In the genomic region with DNA sequence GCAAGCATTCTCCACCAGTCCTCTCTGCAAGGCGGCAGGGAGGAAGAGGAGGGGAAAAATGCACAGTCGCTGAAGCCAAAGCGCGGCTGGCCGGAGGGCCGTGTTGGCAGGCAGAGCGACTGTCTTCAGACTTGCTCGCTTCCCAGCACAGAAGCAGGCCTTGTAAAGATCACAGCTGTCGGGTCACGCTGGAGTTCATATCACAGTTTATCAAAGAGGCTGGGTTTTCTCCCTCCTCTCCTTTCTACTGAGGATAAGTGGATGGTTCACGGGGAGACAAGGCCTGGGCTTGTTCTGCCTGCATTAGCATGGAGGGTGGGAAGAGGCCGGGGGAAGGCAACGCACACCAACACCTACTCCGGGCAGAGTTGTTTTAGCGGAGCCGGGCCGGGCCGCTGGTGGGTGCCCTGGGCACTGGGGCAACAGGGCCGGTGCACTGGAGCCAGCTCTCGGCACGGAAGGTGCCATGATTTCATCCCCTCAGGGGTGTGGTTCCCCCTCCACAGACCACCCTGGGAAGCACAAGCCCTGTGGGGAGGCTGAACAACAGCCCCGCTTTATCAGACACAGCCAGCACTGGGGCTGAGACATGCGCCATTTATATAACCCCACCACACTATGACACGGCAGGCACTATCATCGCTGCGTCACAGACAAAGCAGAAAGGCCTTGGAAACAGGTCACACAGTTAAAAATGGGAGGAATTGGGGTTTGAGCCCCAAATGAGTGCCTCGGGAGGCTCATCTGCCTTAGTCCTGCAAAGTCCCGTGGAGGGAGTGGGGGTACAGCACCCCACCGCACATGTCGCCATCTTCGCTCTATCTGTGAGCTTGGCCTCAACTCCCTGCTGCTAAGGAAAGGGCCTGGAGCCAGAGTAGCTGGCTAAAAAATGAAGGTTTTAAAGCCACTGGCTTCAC, we compare ENCODE assay signal across 1 cellular context.
TF ChIP-seq lines count a peak whose summit lies in the region.

No MANE protein-coding gene starts in this region.

TF ChIP-seq in HepG2, 621 proteins besides CTCF, POLR2A, EP300 and RAD21 (continued from another document and continues in another):
- TF ChIP-seq SIX4 (CRISPR knock-in tag; IDR thresholded peaks at IDR 0.05) (no peak), BCLAF1 (IDR thresholded peaks at IDR 0.05) (no peak), ZNF431 (CRISPR knock-in tag; IDR thresholded peaks at IDR 0.05; ENCODE audit: borderline replicate concordance, low read depth) (no peak), REPIN1 (CRISPR knock-in tag; IDR thresholded peaks at IDR 0.05; ENCODE audit: borderline replicate concordance, low read depth) (0 out of 2 replicates have a peak, but pooled peaks have one; percentile 7), AKNA (CRISPR knock-in tag; IDR thresholded peaks at IDR 0.05; ENCODE audit: borderline replicate concordance) (no peak), ZNF674 (CRISPR knock-in tag; IDR thresholded peaks at IDR 0.05; ENCODE audit: low read depth) (no peak), ZNF468 (CRISPR knock-in tag; IDR thresholded peaks at IDR 0.05) (0 out of 2 replicates have a peak, but pooled peaks have one; percentile 63), ARNT2 (CRISPR knock-in tag; IDR thresholded peaks at IDR 0.05; ENCODE audit: low read depth) (no peak; the same call in 1 of the 2 replicates), EZH2 (conservative IDR thresholded peaks at IDR 0.05; ENCODE audit: low read depth, low read length) (no peak), FOSL1 (CRISPR knock-in tag; IDR thresholded peaks at IDR 0.05; ENCODE audit: borderline replicate concordance) (no peak), ZNF10 (CRISPR knock-in tag; IDR thresholded peaks at IDR 0.05; ENCODE audit: borderline replicate concordance, low read depth) (0 out of 2 replicates have a peak, but pooled peaks have one; percentile 9), HOXD1 (CRISPR knock-in tag; IDR thresholded peaks at IDR 0.05) (no peak), SOX6 (IDR thresholded peaks at IDR 0.05) (no peak), SOX6 (CRISPR knock-in tag; IDR thresholded peaks at IDR 0.05) (no peak), ZNF343 (CRISPR knock-in tag; IDR thresholded peaks at IDR 0.05) (no peak), XBP1 (CRISPR knock-in tag; IDR thresholded peaks at IDR 0.05) (no peak), ZNF350 (CRISPR knock-in tag; IDR thresholded peaks at IDR 0.05; ENCODE audit: borderline replicate concordance, low read depth) (no peak; the same call in none of the 2 replicates), ZNF746 (CRISPR knock-in tag; IDR thresholded peaks at IDR 0.05) (no peak), ARID5B (CRISPR knock-in tag; IDR thresholded peaks at IDR 0.05) (no peak), ZBTB3 (CRISPR knock-in tag; IDR thresholded peaks at IDR 0.05; ENCODE audit: borderline replicate concordance, low read depth) (no peak), ZNF367 (CRISPR knock-in tag; IDR thresholded peaks at IDR 0.05; ENCODE audit: borderline replicate concordance) (no peak; the same call in 1 of the 2 replicates), RARA (CRISPR knock-in tag; IDR thresholded peaks at IDR 0.05) (no peak), ZZZ3 (CRISPR knock-in tag; IDR thresholded peaks at IDR 0.05; ENCODE audit: borderline replicate concordance) (no peak), CREM (IDR thresholded peaks at IDR 0.05) (no peak), CREM (CRISPR knock-in tag; IDR thresholded peaks at IDR 0.05) (no peak), TARDBP (CRISPR knock-in tag; IDR thresholded peaks at IDR 0.05) (no peak), HNF4A (CRISPR knock-in tag; IDR thresholded peaks at IDR 0.05) (no peak), ZFP1 (CRISPR knock-in tag; IDR thresholded peaks at IDR 0.05) (no peak), CCDC6 (CRISPR knock-in tag; IDR thresholded peaks at IDR 0.05) (no peak), PCBP1 (IDR thresholded peaks at IDR 0.05; ENCODE audit: borderline replicate concordance, low read depth, low read length) (no peak), SMARCC2 (IDR thresholded peaks at IDR 0.05) (no peak), KDM3A (CRISPR knock-in tag; IDR thresholded peaks at IDR 0.05; ENCODE audit: low read depth) (no peak), TRIM24 (CRISPR knock-in tag; IDR thresholded peaks at IDR 0.05) (no peak), ZNF652 (CRISPR knock-in tag; IDR thresholded peaks at IDR 0.05; ENCODE audit: borderline replicate concordance, low read depth) (no peak), ZSCAN25 (CRISPR knock-in tag; IDR thresholded peaks at IDR 0.05) (peak; percentile 7; the same call in 1 of the 2 replicates), EEA1 (CRISPR knock-in tag; IDR thresholded peaks at IDR 0.05; ENCODE audit: borderline replicate concordance) (peak; percentile 64; the same call in 1 of the 2 replicates), U2AF1 (optimal IDR thresholded peaks at IDR 0.05; ENCODE audit: low read depth, low read length) (no peak), ZBTB42 (CRISPR knock-in tag; IDR thresholded peaks at IDR 0.05) (no peak), KLF9 (CRISPR knock-in tag; IDR thresholded peaks at IDR 0.05; ENCODE audit: low read depth) (no peak)
- TF ChIP-seq, protein P1, sequence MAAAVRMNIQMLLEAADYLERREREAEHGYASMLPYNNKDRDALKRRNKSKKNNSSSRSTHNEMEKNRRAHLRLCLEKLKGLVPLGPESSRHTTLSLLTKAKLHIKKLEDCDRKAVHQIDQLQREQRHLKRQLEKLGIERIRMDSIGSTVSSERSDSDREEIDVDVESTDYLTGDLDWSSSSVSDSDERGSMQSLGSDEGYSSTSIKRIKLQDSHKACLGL (CRISPR knock-in tag; IDR thresholded peaks at IDR 0.05) = peak; percentile 69
- TF ChIP-seq, protein P2, sequence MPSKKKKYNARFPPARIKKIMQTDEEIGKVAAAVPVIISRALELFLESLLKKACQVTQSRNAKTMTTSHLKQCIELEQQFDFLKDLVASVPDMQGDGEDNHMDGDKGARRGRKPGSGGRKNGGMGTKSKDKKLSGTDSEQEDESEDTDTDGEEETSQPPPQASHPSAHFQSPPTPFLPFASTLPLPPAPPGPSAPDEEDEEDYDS (CRISPR knock-in tag; IDR thresholded peaks at IDR 0.05) = no peak
- TF ChIP-seq, protein P3, sequence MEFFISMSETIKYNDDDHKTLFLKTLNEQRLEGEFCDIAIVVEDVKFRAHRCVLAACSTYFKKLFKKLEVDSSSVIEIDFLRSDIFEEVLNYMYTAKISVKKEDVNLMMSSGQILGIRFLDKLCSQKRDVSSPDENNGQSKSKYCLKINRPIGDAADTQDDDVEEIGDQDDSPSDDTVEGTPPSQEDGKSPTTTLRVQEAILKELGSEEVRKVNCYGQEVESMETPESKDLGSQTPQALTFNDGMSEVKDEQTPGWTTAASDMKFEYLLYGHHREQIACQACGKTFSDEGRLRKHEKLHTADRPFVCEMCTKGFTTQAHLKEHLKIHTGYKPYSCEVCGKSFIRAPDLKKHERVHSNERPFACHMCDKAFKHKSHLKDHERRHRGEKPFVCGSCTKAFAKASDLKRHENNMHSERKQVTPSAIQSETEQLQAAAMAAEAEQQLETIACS (CRISPR knock-in tag; IDR thresholded peaks at IDR 0.05) = no peak
